1 cellular context compared by ENCODE assay signal in genomic region chr7:88219781-88220747, GRCh38.
TF ChIP-seq lines count a peak whose summit lies in the region.

TSS of gene SRI (minus strand) at chr7:88220038. CDS start at chr7:88220026, 12 bp downstream.

TF ChIP-seq in K562, 482 proteins besides CTCF, POLR2A, EP300 and RAD21 (continued from another document and continues in another):
- TF ChIP-seq THRB (CRISPR knock-in tag; conservative IDR thresholded peaks at IDR 0.05) (no peak), RBFOX2 (IDR thresholded peaks at IDR 0.05; ENCODE audit: low read depth, low read length) (peak; percentile 89), TRIM28 (IDR thresholded peaks at IDR 0.05) (no peak), RAD51 (IDR thresholded peaks at IDR 0.05; ENCODE audit: borderline replicate concordance, low read depth) (0 out of 2 replicates have a peak, but pooled peaks have one; percentile 8), BRD4 (IDR thresholded peaks at IDR 0.05) (peak; percentile 63; the same call in 1 of the 2 replicates), CREB3L1 (IDR thresholded peaks at IDR 0.05; ENCODE audit: borderline replicate concordance, low read depth) (no peak), E4F1 (CRISPR knock-in tag; IDR thresholded peaks at IDR 0.05; ENCODE audit: borderline replicate concordance) (no peak), MAX (CRISPR knock-in tag; IDR thresholded peaks at IDR 0.05) (peak; percentile 64), PREB (CRISPR knock-in tag; IDR thresholded peaks at IDR 0.05) (no peak), CREM (IDR thresholded peaks at IDR 0.05; ENCODE audit: low read depth) (peak; percentile 71), FOXJ2 (tag; IDR thresholded peaks at IDR 0.05) (peak; percentile 55; the same call in 1 of the 2 replicates), SMARCE1 (IDR thresholded peaks at IDR 0.05) (no peak), MYC (IDR thresholded peaks at IDR 0.05; ENCODE audit: low read depth, low read length) (peak; percentile 84), MYC (CRISPR knock-in tag; IDR thresholded peaks at IDR 0.05; ENCODE audit: borderline replicate concordance, low read depth) (no peak), TAF1 (IDR thresholded peaks at IDR 0.05; ENCODE audit: control insufficient read depth, extremely low read depth, insufficient read depth, low read length, severe bottlenecking) (peak; percentile 71), DPF2 (IDR thresholded peaks at IDR 0.05) (peak; percentile 22; the same call in 1 of the 2 replicates), SIX5 (IDR thresholded peaks at IDR 0.05; ENCODE audit: borderline replicate concordance in 1 of 2, insufficient read depth in 1 of 2, low read depth in 1 of 2, low read length in 2 of 2) (peak in 1 of 2 experiments; percentile 41; a peak in 1 of 4 replicates), KDM4B (IDR thresholded peaks at IDR 0.05; ENCODE audit: borderline replicate concordance in 2 of 2, low read depth in 1 of 2) (no peak; a peak in 1 of 4 replicates), C11orf30 (IDR thresholded peaks at IDR 0.05; ENCODE audit: low read depth) (0 out of 2 replicates have a peak, but pooled peaks have one; percentile 47), NFIC (IDR thresholded peaks at IDR 0.05) (peak; percentile 26; the same call in 1 of the 2 replicates), ARID1B (IDR thresholded peaks at IDR 0.05) (0 out of 2 replicates have a peak, but pooled peaks have one; percentile 22), VEZF1 (CRISPR knock-in tag; IDR thresholded peaks at IDR 0.05) (peak; percentile 85), GABPB1 (CRISPR knock-in tag; IDR thresholded peaks at IDR 0.05) (peak; percentile 37), ATF1 (CRISPR knock-in tag; IDR thresholded peaks at IDR 0.05) (no peak), ATF1 (tag; IDR thresholded peaks at IDR 0.05) (peak; percentile 72), ELF1 (tag; IDR thresholded peaks at IDR 0.05) (peak; percentile 94), NRF1 (conservative IDR thresholded peaks at IDR 0.05 in 1 of 2, IDR thresholded peaks at IDR 0.05 in 1 of 2) (peak; percentile 71 to 74; a peak in 3 of 4 replicates), MGA (IDR thresholded peaks at IDR 0.05) (peak; percentile 80), RBBP5 (IDR thresholded peaks at IDR 0.05; ENCODE audit: borderline replicate concordance, insufficient read depth, low read length, poor library complexity, severe bottlenecking) (peak; percentile 90), ZNF830 (CRISPR knock-in tag; IDR thresholded peaks at IDR 0.05) (0 out of 2 replicates have a peak, but pooled peaks have one; percentile 67), EP400 (IDR thresholded peaks at IDR 0.05) (peak; percentile 73; the same call in 1 of the 2 replicates), TEAD1 (CRISPR knock-in tag; IDR thresholded peaks at IDR 0.05) (peak in 1 of 2 experiments; percentile 3; a peak in 1 of 4 replicates), SIN3B (IDR thresholded peaks at IDR 0.05; ENCODE audit: low read depth) (peak; percentile 51; the same call in 1 of the 2 replicates)
